Comparison of ENCODE assay signal across 10 cellular contexts in genomic region chr6:14807971-14808370, GRCh38.
"Had no signal": no experiment of that assay in that cellular context is flagged by ENCODE, and none has a peak within 500 bp of the region (broad histone marks: within the 10 kb centered on the region; RNA-seq: fewer than 3 reads in every experiment).

No MANE protein-coding gene starts in this region.

- H3K9me3 Mint-ChIP-seq: HFFc6 had no signal

- H3K4me3 Mint-ChIP-seq: GM23338, H9, HFFc6 had no signal

- FAIRE-seq: H1, H54, HepG2 had no signal

- H3K27ac Mint-ChIP-seq: GM23338, H9, HFFc6 had no signal

- DNase-seq: H9, HCEC 1CT, HFFc6, IMR-90, KBM-7 had no signal

- H3K27ac ChIP-seq: HL-60 had no signal

- H3K4me3 ChIP-seq: GM23338 had no signal

- H3K4me2 ChIP-seq: GM23338 had no signal

- ATAC-seq: GM23338, HepG2 had no signal

- H2AFZ ChIP-seq: GM23338 had no signal
